ENCODE assay signal across 1 cellular context in genomic region chr12:20808521-20808920, GRCh38.
TF ChIP-seq lines count a peak whose summit lies in the region.

No MANE protein-coding gene starts in this region.

TF ChIP-seq in HepG2, 621 proteins besides CTCF, POLR2A, EP300 and RAD21 (continued from another document and continues in another):
- TF ChIP-seq PRDM15 (CRISPR knock-in tag; IDR thresholded peaks at IDR 0.05) = no peak
- no peak for TF ChIP-seq MTA3 (CRISPR knock-in tag; IDR thresholded peaks at IDR 0.05)
- no peak for TF ChIP-seq SOX13 (IDR thresholded peaks at IDR 0.05)
- 0 out of 4 replicates have a peak, but pooled peaks of 1 of the 2 experiments have one; percentile 35 for TF ChIP-seq SOX13 (CRISPR knock-in tag; conservative IDR thresholded peaks at IDR 0.05 in 1 of 2, IDR thresholded peaks at IDR 0.05 in 1 of 2)
- no peak for TF ChIP-seq ZNF260 (CRISPR knock-in tag; IDR thresholded peaks at IDR 0.05; ENCODE audit: borderline replicate concordance, low read depth)
- TF ChIP-seq ZXDC (CRISPR knock-in tag; IDR thresholded peaks at IDR 0.05) = no peak
- no peak for TF ChIP-seq ZNF709 (CRISPR knock-in tag; IDR thresholded peaks at IDR 0.05)
- no peak for TF ChIP-seq HNRNPUL1 (IDR thresholded peaks at IDR 0.05; ENCODE audit: low read depth, low read length)
- no peak for TF ChIP-seq CREB1 (IDR thresholded peaks at IDR 0.05)
- peak; percentile 23; the same call in 1 of the 2 replicates for TF ChIP-seq CREB1 (CRISPR knock-in tag; IDR thresholded peaks at IDR 0.05)
- no peak for TF ChIP-seq ZNF784 (CRISPR knock-in tag; IDR thresholded peaks at IDR 0.05; ENCODE audit: borderline replicate concordance)
- peak; percentile 88 for TF ChIP-seq TCF7 (IDR thresholded peaks at IDR 0.05; ENCODE audit: low read depth)
- TF ChIP-seq HNF4A (CRISPR knock-in tag; IDR thresholded peaks at IDR 0.05) = peak; percentile 55
- TF ChIP-seq ATF1 (CRISPR knock-in tag; IDR thresholded peaks at IDR 0.05) = peak; percentile 44; the same call in 1 of the 2 replicates
- no peak for TF ChIP-seq ZFAT (CRISPR knock-in tag; conservative IDR thresholded peaks at IDR 0.05)
- no peak for TF ChIP-seq ZNF280B (CRISPR knock-in tag; IDR thresholded peaks at IDR 0.05; ENCODE audit: borderline replicate concordance)
- no peak for TF ChIP-seq ZNF282 (IDR thresholded peaks at IDR 0.05; ENCODE audit: partially characterized antibody)
- peak; percentile 78 for TF ChIP-seq ONECUT2 (CRISPR knock-in tag; IDR thresholded peaks at IDR 0.05)
- TF ChIP-seq NR2F2 (IDR thresholded peaks at IDR 0.05; ENCODE audit: borderline replicate concordance, low read depth) = peak; percentile 37; the same call in 1 of the 2 replicates
- no peak for TF ChIP-seq ZNF180 (CRISPR knock-in tag; IDR thresholded peaks at IDR 0.05; ENCODE audit: borderline replicate concordance, low read depth)
- TF ChIP-seq MEIS1 (CRISPR knock-in tag; IDR thresholded peaks at IDR 0.05; ENCODE audit: borderline replicate concordance) = no peak
- no peak for TF ChIP-seq ZNF224 (CRISPR knock-in tag; IDR thresholded peaks at IDR 0.05)
- TF ChIP-seq CEBPB (IDR thresholded peaks at IDR 0.05; ENCODE audit: borderline replicate concordance, low read depth, low read length) = peak; percentile 81
- peak; percentile 87; the same call in 1 of the 2 replicates for TF ChIP-seq FOXJ3 (CRISPR knock-in tag; IDR thresholded peaks at IDR 0.05; ENCODE audit: borderline replicate concordance)
- no peak for TF ChIP-seq ZNF790 (CRISPR knock-in tag; IDR thresholded peaks at IDR 0.05; ENCODE audit: borderline replicate concordance)
- peak; percentile 71 for TF ChIP-seq GATAD2A (CRISPR knock-in tag; IDR thresholded peaks at IDR 0.05)
- no peak for TF ChIP-seq SOX6 (IDR thresholded peaks at IDR 0.05)
- TF ChIP-seq SOX6 (CRISPR knock-in tag; IDR thresholded peaks at IDR 0.05) = peak; percentile 72; the same call in 1 of the 2 replicates
- no peak for TF ChIP-seq POLR2AphosphoS2 (IDR thresholded peaks at IDR 0.05; ENCODE audit: low read depth, low read length)
- no peak for TF ChIP-seq NRL (CRISPR knock-in tag; IDR thresholded peaks at IDR 0.05; ENCODE audit: borderline replicate concordance)
- TF ChIP-seq ZFP90 (CRISPR knock-in tag; IDR thresholded peaks at IDR 0.05; ENCODE audit: borderline replicate concordance) = no peak
- TF ChIP-seq YY1 (IDR thresholded peaks at IDR 0.05; ENCODE audit: insufficient read depth, insufficient replicate concordance, low read depth, low read length) = no peak
- 0 out of 2 replicates have a peak, but pooled peaks have one; percentile 12 for TF ChIP-seq TRIM24 (CRISPR knock-in tag; IDR thresholded peaks at IDR 0.05)
- TF ChIP-seq TOPORS (CRISPR knock-in tag; IDR thresholded peaks at IDR 0.05) = no peak
- peak; percentile 71 for TF ChIP-seq NCOA2 (CRISPR knock-in tag; IDR thresholded peaks at IDR 0.05)
- TF ChIP-seq ZMYM3 (CRISPR knock-in tag; IDR thresholded peaks at IDR 0.05) = no peak
- TF ChIP-seq ARID5B (CRISPR knock-in tag; IDR thresholded peaks at IDR 0.05) = peak; percentile 35; the same call in 1 of the 2 replicates
- TF ChIP-seq PAXIP1 (CRISPR knock-in tag; conservative IDR thresholded peaks at IDR 0.05) = peak; percentile 74
- no peak for TF ChIP-seq SRF (IDR thresholded peaks at IDR 0.05; ENCODE audit: low read depth, low read length)
- no peak for TF ChIP-seq ZBTB14 (CRISPR knock-in tag; IDR thresholded peaks at IDR 0.05)
- peak in 1 of 2 experiments; percentile 80; a peak in 2 of 4 replicates for TF ChIP-seq ATF4 (CRISPR knock-in tag; IDR thresholded peaks at IDR 0.05)
- TF ChIP-seq TBX2 (CRISPR knock-in tag; IDR thresholded peaks at IDR 0.05; ENCODE audit: borderline replicate concordance) = no peak
